In the genomic region with DNA sequence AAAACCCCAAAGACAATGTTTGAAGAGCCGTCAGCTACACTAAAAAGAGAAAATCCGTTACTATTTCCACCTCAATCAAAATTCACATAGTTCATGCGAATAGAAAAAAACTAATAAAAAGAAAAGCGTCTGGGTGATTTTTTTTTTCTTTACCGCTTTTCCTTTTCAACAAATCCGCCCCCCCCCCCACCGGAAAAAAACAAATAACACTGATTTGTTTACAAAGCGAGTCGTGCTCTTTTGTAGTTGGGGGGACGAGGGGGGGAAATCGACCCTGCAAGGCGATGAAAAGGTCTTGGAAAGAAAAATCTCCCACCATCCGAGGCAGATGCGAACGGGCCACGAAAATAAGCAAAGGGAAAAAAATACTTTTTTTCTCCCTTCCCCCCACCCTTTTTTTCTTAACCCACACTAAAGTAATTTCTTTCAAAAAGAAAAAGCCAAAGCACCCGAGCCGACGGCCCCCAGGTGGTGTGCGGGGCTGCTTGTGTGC, we compare ENCODE assay signal across 8 cellular contexts. TPM values are rescaled to one million over a fixed set of nuclear protein-coding genes. Genes with fewer than 3 reads are reported as not detected.
A peak's percentile ranks its signal among the peaks of the same experiment; 100 is the strongest.
DNase-seq lines count a peak whose midpoint lies in the region; ATAC-seq and TF ChIP-seq lines count a peak whose summit lies in the region.

No MANE protein-coding gene starts in this region.

- H3K9me3 Mint-ChIP-seq in activated CD4-positive, alpha-beta T cell treated with anti-CD3 and anti-CD28 coated beads, Interleukin-2, amount 10 ng/mL, durations not matched to agents 7 days and 5 days, result no peaks in the 10 kb centered on the region

- CTCF ChIA-PET in activated CD4-positive, alpha-beta T cell treated with anti-CD3 and anti-CD28 coated beads, Interleukin-2, amount 10 ng/mL, durations not matched to agents 7 days and 5 days (lab: Charles Lee), result no interaction called here

- H3K27me3 Mint-ChIP-seq in activated CD4-positive, alpha-beta T cell treated with anti-CD3 and anti-CD28 coated beads, Interleukin-2, amount 10 ng/mL, durations not matched to agents 7 days and 5 days, result peaks cover 73% of the 10 kb centered on the region

- H3K4me3 Mint-ChIP-seq in activated CD4-positive, alpha-beta T cell treated with anti-CD3 and anti-CD28 coated beads, Interleukin-2, amount 10 ng/mL, durations not matched to agents 7 days and 5 days, result peak overlapping the region; percentile 69

- peaks cover 14% of the 10 kb centered on the region for H3K4me1 Mint-ChIP-seq in activated CD4-positive, alpha-beta T cell treated with anti-CD3 and anti-CD28 coated beads, Interleukin-2, amount 10 ng/mL, durations not matched to agents 7 days and 5 days

- no peak for TF ChIP-seq CTCF in adrenal gland (IDR thresholded peaks at IDR 0.05)
- no peak for TF ChIP-seq CTCF in thoracic aorta (IDR thresholded peaks at IDR 0.05)

- no peak for ATAC-seq in thoracic aorta (ENCODE audit: insufficient number of reproducible peaks, low FRiP score, low read depth)

- 0 to 1% (median 0%) methylated on average over 20 of the region's 20 CpGs for WGBS in adrenal gland, 4 donors

- H3K4me1 ChIP-seq in adrenal gland (replicated peaks in 1 of 2) (peaks cover 4 to 8% of the 10 kb centered on the region in 2 donors), thoracic aorta (ENCODE audit: control insufficient read depth in 1 of 2, low read depth in 2 of 2) (peaks cover 4 to 14% of the 10 kb centered on the region in 2 donors)

- H3K9me3 ChIP-seq in adrenal gland (replicated peaks in 1 of 3) (no peaks in the 10 kb centered on the region), thoracic aorta (no peaks in the 10 kb centered on the region)

- POLR2A ChIA-PET in activated CD4-positive, alpha-beta T cell treated with anti-CD3 and anti-CD28 coated beads, Interleukin-2, amount 10 ng/mL, durations not matched to agents 7 days and 5 days (lab: Charles Lee), result interaction anchor here (0.7 kb wide), 1 partner anchor 384 kb away, joined by 3 read pairs; no protein-coding TSS in a partner anchor

- no peak for DNase-seq in activated CD4-positive, alpha-beta T cell treated with anti-CD3 and anti-CD28 coated beads, Interleukin-2, amount 10 ng/mL, durations not matched to agents 7 days and 5 days
- no peak for DNase-seq in activated CD4-positive, alpha-beta T cell treated with anti-CD3 and anti-CD28 coated beads, Interleukin-2, amount 50 U/mL, for 1 hour
- DNase-seq in adrenal gland (peak in 6 of 7 donors; percentile 19 to 43 (median 30)), thoracic aorta (ENCODE audit: low spot score) (no peak), NCI-H2196 treated with DMSO at 0.1 percent for 48 hours (lab: John Stamatoyannopoulos, UW; ENCODE audit: unreplicated experiment) (no peak), AG20443 (ENCODE audit: low spot score) (no peak), SIG-M5 treated with dmso at 0.1 percent for 504 hours (lab: John Stamatoyannopoulos, UW; ENCODE audit: unreplicated experiment) (no peak)

- intact Hi-C loops in adrenal gland (cut with DNase I), result loop anchor here in 1 of 2 donors (5.0 to 10.0 kb wide), 2 partner anchors 93 to 546 kb away; no protein-coding TSS in a partner anchor

- H3K36me3 Mint-ChIP-seq in activated CD4-positive, alpha-beta T cell treated with anti-CD3 and anti-CD28 coated beads, Interleukin-2, amount 10 ng/mL, durations not matched to agents 7 days and 5 days (ENCODE audit: low read depth), result peaks cover 5% of the 10 kb centered on the region

- H3K27me3 ChIP-seq in adrenal gland (no peaks in the 10 kb centered on the region), layer of hippocampus (ENCODE audit: control insufficient read depth, insufficient read depth, low read length) (no peaks in the 10 kb centered on the region), thoracic aorta (replicated peaks; ENCODE audit: insufficient read depth) (no peaks in the 10 kb centered on the region)

- no peak overlapping the region for H3K27ac Mint-ChIP-seq in activated CD4-positive, alpha-beta T cell treated with anti-CD3 and anti-CD28 coated beads, Interleukin-2, amount 10 ng/mL, durations not matched to agents 7 days and 5 days

- H3K27ac ChIP-seq in adrenal gland, result peak overlapping the region; percentile 75 to 95 (median 91)
- H3K27ac ChIP-seq in layer of hippocampus (ENCODE audit: low read depth, low read length), result peak overlapping the region; percentile 92
- peak overlapping the region; percentile 78 to 79 for H3K27ac ChIP-seq in thoracic aorta

- H3K4me3 ChIP-seq in adrenal gland, result peak overlapping the region; percentile 9 to 94 (median 74)
- H3K4me3 ChIP-seq in thoracic aorta, result peak overlapping the region; percentile 92

- H3K36me3 ChIP-seq in adrenal gland (replicated peaks in 1 of 2), result no peaks in the 10 kb centered on the region
- no peaks in the 10 kb centered on the region for H3K36me3 ChIP-seq in thoracic aorta

- no peak for TF ChIP-seq POLR2A in adrenal gland (IDR thresholded peaks at IDR 0.05)

RNA-seq across cellular contexts. Expression of a gene that starts 0.6 kb away (rescaled TPM):
- total RNA-seq in activated CD4-positive, alpha-beta T cell treated with anti-CD3 and anti-CD28 coated beads, Interleukin-2, amount 10 ng/mL, durations not matched to agents 7 days and 5 days, result not detected
- total RNA-seq in adrenal gland, result 100 to 1,000 TPM in 1 of 8 donors, 10 to 100 TPM in 7; 22.5 to 270 (median 49.1) TPM
- 10 to 100 TPM in 1 of 3 donors, 1 to 10 TPM in 2; 3.7 to 15.9 (median 6.2) TPM for polyA plus RNA-seq in adrenal gland
- 10 to 100 TPM in 1 of 2 donors, 1 to 10 TPM in 1; 8.0 to 17.2 TPM for total RNA-seq in thoracic aorta

Comparison
In these comparisons a context has a peak if more than half of its experiments do, and no peak if none do; other contexts are left out.
1. DNase-seq: peak in adrenal gland (6 of 7); none in activated CD4-positive, alpha-beta T cell treated with anti-CD3 and anti-CD28 coated beads, Interleukin-2, amount 10 ng/mL, durations not matched to agents 7 days and 5 days (single experiment), activated CD4-positive, alpha-beta T cell treated with anti-CD3 and anti-CD28 coated beads, Interleukin-2, amount 50 U/mL, for 1 hour (single experiment), thoracic aorta (single experiment), NCI-H2196 treated with DMSO at 0.1 percent for 48 hours (single experiment), AG20443 (single experiment) and SIG-M5 treated with dmso at 0.1 percent for 504 hours (single experiment).
2. RNA of a gene that starts 0.6 kb away (total RNA-seq): 22.5 to 270 TPM in adrenal gland and 8.0 to 17.2 TPM in thoracic aorta; not detected in activated CD4-positive, alpha-beta T cell treated with anti-CD3 and anti-CD28 coated beads, Interleukin-2, amount 10 ng/mL, durations not matched to agents 7 days and 5 days; every median in the first group is over 4 times any median in the second.
3. Peak in every context shown above with its lines, with median percentiles within 50 percentile points of each other: H3K27ac ChIP-seq.